28 cellular contexts compared by ENCODE assay signal in genomic region chr3:173552526-173552925, GRCh38.
A peak's percentile ranks its signal among the peaks of the same experiment; 100 is the strongest.
DNase-seq lines count a peak whose midpoint lies in the region; ATAC-seq, FAIRE-seq and TF ChIP-seq lines count a peak whose summit lies in the region.
"Had no signal": no experiment of that assay in that cellular context is flagged by ENCODE, and none has a peak within 500 bp of the region (broad histone marks: within the 10 kb centered on the region; RNA-seq: fewer than 3 reads in every experiment).

No MANE protein-coding gene starts in this region.

- H3K4me1 ChIP-seq in mammary epithelial cell (ENCODE audit: insufficient read depth, low read length), result no peaks in the 10 kb centered on the region
- H3K4me1 ChIP-seq in breast epithelium, result no peaks in the 10 kb centered on the region
- no peaks in the 10 kb centered on the region for H3K4me1 ChIP-seq in MM.1S (ENCODE audit: low read length)
- no peaks in the 10 kb centered on the region for H3K4me1 ChIP-seq in endothelial cell of umbilical vein (ENCODE audit: control insufficient read depth, extremely low read depth, insufficient read depth, low read length)
- H3K4me1 ChIP-seq: psoas muscle, uterus had no signal

- FAIRE-seq in endothelial cell of umbilical vein (lab: Jason Lieb, UNC) (no peak), frontal cortex (lab: Jason Lieb, UNC) (no peak)
- FAIRE-seq: H54, TTC549 had no signal

- H3K9me2 ChIP-seq in MM.1S (replicated peaks; ENCODE audit: insufficient read depth, low read length), result no peaks in the 10 kb centered on the region

- H3K36me3 ChIP-seq in mammary epithelial cell (ENCODE audit: insufficient read depth, low read length) (no peaks in the 10 kb centered on the region), breast epithelium (no peaks in the 10 kb centered on the region), MM.1S (replicated peaks; ENCODE audit: insufficient read depth, low read length) (no peaks in the 10 kb centered on the region), endothelial cell of umbilical vein (ENCODE audit: control insufficient read depth in 2 of 2, extremely low read depth in 1 of 2, insufficient read depth in 2 of 2, low read length in 2 of 2) (no peaks in the 10 kb centered on the region)
- H3K36me3 ChIP-seq: esophagus muscularis mucosa, gastroesophageal sphincter, neutrophil, thoracic aorta, uterus had no signal

- H4K20me1 ChIP-seq in mammary epithelial cell (ENCODE audit: insufficient read depth, low read length), result no peaks in the 10 kb centered on the region
- no peaks in the 10 kb centered on the region for H4K20me1 ChIP-seq in MM.1S (ENCODE audit: insufficient read depth, low read length)
- H4K20me1 ChIP-seq in endothelial cell of umbilical vein (replicated peaks; ENCODE audit: control insufficient read depth, extremely low read depth, insufficient read depth, low read length), result no peaks in the 10 kb centered on the region

- H3K9me3 ChIP-seq in mammary epithelial cell (replicated peaks; ENCODE audit: insufficient read depth, low read length) (no peaks in the 10 kb centered on the region), breast epithelium (no peaks in the 10 kb centered on the region), MM.1S (replicated peaks; ENCODE audit: insufficient read depth, low read length) (no peaks in the 10 kb centered on the region), endothelial cell of umbilical vein (replicated peaks; ENCODE audit: control insufficient read depth, insufficient read depth, low read length) (no peaks in the 10 kb centered on the region)
- H3K9me3 ChIP-seq: esophagus muscularis mucosa, gastroesophageal sphincter, neutrophil, psoas muscle, thoracic aorta, uterus had no signal

- no peak overlapping the region for H3K27ac ChIP-seq in mammary epithelial cell (ENCODE audit: insufficient read depth, low read depth, low read length)
- no peak overlapping the region for H3K27ac ChIP-seq in breast epithelium
- H3K27ac ChIP-seq in MM.1S (ENCODE audit: low read length), result no peak overlapping the region
- H3K27ac ChIP-seq in endothelial cell of umbilical vein (ENCODE audit: insufficient read depth, low read depth, low read length), result no peak overlapping the region
- H3K27ac ChIP-seq: esophagus muscularis mucosa, gastroesophageal sphincter, neutrophil, psoas muscle, RWPE1, thoracic aorta, uterus had no signal

- peak overlapping the region; percentile 54 for H2AFZ ChIP-seq in mammary epithelial cell (ENCODE audit: low read depth, low read length)
- 0 out of 2 replicates have a peak overlapping the region, but pooled peaks have one; percentile 14 for H2AFZ ChIP-seq in MM.1S (ENCODE audit: low read length)
- H2AFZ ChIP-seq in endothelial cell of umbilical vein (ENCODE audit: low read depth, low read length), result peak overlapping the region; percentile 56

- 0 out of 2 replicates have a peak, but pooled peaks cover 3% of the 10 kb centered on the region for H3F3A ChIP-seq in MM.1S (ENCODE audit: insufficient read depth, low read length)

- BruUV-seq in mammary epithelial cell (replicated peaks; lab: Mats Ljungman, UMichigan), result no TSS peak
- BruUV-seq in endothelial cell of umbilical vein (replicated peaks; lab: Mats Ljungman, UMichigan), result no TSS peak

- intact Hi-C loops in mammary epithelial cell (cut with micrococcal nuclease) (loop anchor here (10.0 kb wide), 1 partner anchor 328 kb away; no protein-coding TSS in a partner anchor), breast epithelium (cut with DNase I; ENCODE audit: low total_unique reads) (no loop called here), endothelial cell of umbilical vein (cut with micrococcal nuclease) (loop anchor here (5.0 kb wide), 2 partner anchors 155 to 745 kb away; partner anchors contain the start of gene NLGN1)

- H3K4me3 ChIP-seq in mammary epithelial cell (replicated peaks in 1 of 3; ENCODE audit: insufficient read depth in 1 of 3, low read depth in 2 of 3, low read length in 3 of 3), result no peak overlapping the region
- H3K4me3 ChIP-seq in breast epithelium, result no peak overlapping the region
- no peak overlapping the region for H3K4me3 ChIP-seq in MM.1S (ENCODE audit: low read length)
- H3K4me3 ChIP-seq in endothelial cell of umbilical vein (replicated peaks in 1 of 3; ENCODE audit: insufficient read depth in 1 of 3, low read depth in 1 of 3, low read length in 3 of 3), result no peak overlapping the region
- H3K4me3 ChIP-seq: esophagus muscularis mucosa, gastroesophageal sphincter, psoas muscle, thoracic aorta, uterus had no signal

- DNase-seq in mammary epithelial cell (no peak), breast epithelium (ENCODE audit: low spot score in 2 of 2) (no peak), MM.1S (no peak), endothelial cell of umbilical vein (ENCODE audit: low read depth, low spot score) (peak; percentile 14), frontal cortex (ENCODE audit: low spot score in 2 of 2) (no peak)
- DNase-seq: activated CD4-positive, alpha-beta T cell treated with anti-CD3 and anti-CD28 coated beads for 1 hour; activated CD8-positive, alpha-beta T cell treated with anti-CD3 and anti-CD28 coated beads for 36 hours; aorta; CD8-positive, alpha-beta T cell; cortex of kidney; DMS153; NCI-H2029 treated with DMSO at 0.1 percent for 48 hours; NCI-H345; NCI-H82; psoas muscle; stimulated activated naive CD8-positive, alpha-beta T cell treated with anti-CD3 and anti-CD28 coated beads, Interleukin-15, Interleukin-2, amounts not matched to agents 100 U/mL and 50 U/mL, for 24 hours; uterus had no signal

- CTCF ChIA-PET in mammary epithelial cell (lab: Charles Lee; ENCODE audit: low non-redundant PET), result no interaction called here
- CTCF ChIA-PET in endothelial cell of umbilical vein (lab: Charles Lee), result interaction anchor here (1.1 to 5.8 kb wide), 8 partner anchors 17 to 179 kb away, joined by 3 to 88 read pairs (median 9); partner anchors contain the start of gene NLGN1

- H3K9ac ChIP-seq in mammary epithelial cell (ENCODE audit: insufficient read depth, low read length) (no peak overlapping the region), MM.1S (ENCODE audit: low read length) (no peak overlapping the region), endothelial cell of umbilical vein (replicated peaks; ENCODE audit: extremely low read depth, insufficient read depth, low read length) (no peak overlapping the region)

- no peak for ATAC-seq in GM18870 (IDR thresholded peaks at IDR 0.05; ENCODE audit: unreplicated experiment)
- no peak for ATAC-seq in GM19328 (IDR thresholded peaks at IDR 0.05; ENCODE audit: unreplicated experiment)
- no peak for ATAC-seq in GM21529 (IDR thresholded peaks at IDR 0.05; ENCODE audit: unreplicated experiment)
- ATAC-seq: activated CD8-positive, alpha-beta T cell treated with anti-CD3 and anti-CD28 coated beads for 36 hours; CD8-positive, alpha-beta T cell; gastroesophageal sphincter; left lobe of liver; psoas muscle; stimulated activated naive CD8-positive, alpha-beta T cell treated with anti-CD3 and anti-CD28 coated beads, Interleukin-15, Interleukin-2, amounts not matched to agents 100 U/mL and 50 U/mL, for 24 hours had no signal

- 59% methylated on average over 3 of the region's 4 CpGs for WGBS in mammary epithelial cell (ENCODE audit: low coverage, missing lambda C conversion rate)

- no peaks in the 10 kb centered on the region for H3K9me1 ChIP-seq in endothelial cell of umbilical vein (replicated peaks; ENCODE audit: control insufficient read depth, extremely low read depth, insufficient read depth, low read length)

- TF ChIP-seq CTCF in mammary epithelial cell (conservative IDR thresholded peaks at IDR 0.05 in 1 of 2, IDR thresholded peaks at IDR 0.05 in 1 of 2; ENCODE audit: extremely low read depth in 1 of 2, insufficient read depth in 1 of 2, low read depth in 1 of 2, low read length in 2 of 2) (no peak), breast epithelium (IDR thresholded peaks at IDR 0.05) (no peak), MM.1S (IDR thresholded peaks at IDR 0.05; ENCODE audit: low read length) (no peak), endothelial cell of umbilical vein (IDR thresholded peaks at IDR 0.05; ENCODE audit: extremely low read depth in 1 of 2, insufficient read depth in 1 of 2, low read depth in 1 of 2, low read length in 2 of 2) (no peak)

- POLR2A ChIA-PET in endothelial cell of umbilical vein (lab: Charles Lee), result no interaction called here

- no peak overlapping the region for H3K4me2 ChIP-seq in mammary epithelial cell (ENCODE audit: insufficient read depth, low read depth, low read length)
- H3K4me2 ChIP-seq in MM.1S (ENCODE audit: low read depth, low read length), result no peak overlapping the region
- H3K4me2 ChIP-seq in endothelial cell of umbilical vein (ENCODE audit: insufficient read depth, low read length), result no peak overlapping the region

- H3K79me2 ChIP-seq in mammary epithelial cell (ENCODE audit: insufficient read depth, low read length) (no peaks in the 10 kb centered on the region), MM.1S (ENCODE audit: low read length) (no peaks in the 10 kb centered on the region), endothelial cell of umbilical vein (ENCODE audit: control insufficient read depth, insufficient read depth, low read length) (no peaks in the 10 kb centered on the region)

- H3K27me3 ChIP-seq in mammary epithelial cell (ENCODE audit: insufficient read depth, low read length) (no peaks in the 10 kb centered on the region), breast epithelium (no peaks in the 10 kb centered on the region), MM.1S (replicated peaks; ENCODE audit: insufficient read depth, low read length) (no peaks in the 10 kb centered on the region), endothelial cell of umbilical vein (ENCODE audit: control insufficient read depth in 2 of 2, insufficient read depth in 2 of 2, low read length in 2 of 2) (no peaks in the 10 kb centered on the region)
- H3K27me3 ChIP-seq: esophagus muscularis mucosa, gastroesophageal sphincter, neutrophil, uterus had no signal

- dilution Hi-C loops in mammary epithelial cell (cut with HindIII; ENCODE audit: low sequenced_read_pairs), result no loop called here
- dilution Hi-C loops in endothelial cell of umbilical vein (cut with MboI; ENCODE audit: extremely low pct_ligation_motif_present, low sequenced_read_pairs), result no loop called here

- in situ Hi-C loops in mammary epithelial cell (cut with MboI; ENCODE audit: low sequenced_read_pairs in 2 of 2), result no loop called here

- TF ChIP-seq POLR2A in breast epithelium (IDR thresholded peaks at IDR 0.05) (no peak), endothelial cell of umbilical vein (IDR thresholded peaks at IDR 0.05; ENCODE audit: low read depth, low read length) (no peak)

TF ChIP-seq in endothelial cell of umbilical vein, 7 proteins besides CTCF, POLR2A, EP300 and RAD21 (continues in another document):
- no peak for TF ChIP-seq GATA2 (IDR thresholded peaks at IDR 0.05; ENCODE audit: insufficient read depth, insufficient read length, low read depth, low read length)
- no peak for TF ChIP-seq MYC (IDR thresholded peaks at IDR 0.05; ENCODE audit: low read depth, low read length)
- no peak for TF ChIP-seq MAX (IDR thresholded peaks at IDR 0.05; ENCODE audit: insufficient read depth, insufficient read length)
- TF ChIP-seq FOS (IDR thresholded peaks at IDR 0.05; ENCODE audit: borderline replicate concordance, insufficient read depth, low read length), result no peak
- no peak for TF ChIP-seq EZH2 (IDR thresholded peaks at IDR 0.05; ENCODE audit: borderline replicate concordance, low read depth, low read length, severe bottlenecking)
